Comparison of ENCODE assay signal across 10 cellular contexts in genomic region chr19:3274245-3275067, GRCh38. TPM values are rescaled to one million over a fixed set of nuclear protein-coding genes. Genes with fewer than 3 reads are reported as not detected.
A peak's percentile ranks its signal among the peaks of the same experiment; 100 is the strongest.
DNase-seq lines count a peak whose midpoint lies in the region; ATAC-seq, FAIRE-seq and TF ChIP-seq lines count a peak whose summit lies in the region.
"Had no signal": no experiment of that assay in that cellular context is flagged by ENCODE, and none has a peak within 500 bp of the region (broad histone marks: within the 10 kb centered on the region; RNA-seq: fewer than 3 reads in every experiment).

No MANE protein-coding gene starts in this region.

- peaks cover 13% of the 10 kb centered on the region for H3K4me1 ChIP-seq in Loucy (ENCODE audit: insufficient read depth, low read length, poor library complexity, severe bottlenecking)
- peaks cover 6% of the 10 kb centered on the region for H3K4me1 ChIP-seq in GM12878 (ENCODE audit: control insufficient read depth, insufficient read depth, low read length)
- peaks cover 8% of the 10 kb centered on the region for H3K4me1 ChIP-seq in neural progenitor cell
- peaks cover 0 to 17% (median 5%) of the 10 kb centered on the region in 4 donors for H3K4me1 ChIP-seq in Peyer's patch
- H3K4me1 ChIP-seq: pancreas had no signal

- no peak for FAIRE-seq in GM12878 (lab: Jason Lieb, UNC)
- FAIRE-seq: pancreas had no signal

- H3K27me3 ChIP-seq in Loucy (ENCODE audit: insufficient read depth, low read length, poor library complexity, severe bottlenecking) (no peaks in the 10 kb centered on the region), GM12878 (replicated peaks in 1 of 2; ENCODE audit: control insufficient read depth in 2 of 2, insufficient read depth in 2 of 2, low read length in 1 of 2) (no peaks in the 10 kb centered on the region), neural progenitor cell (peaks cover 11% of the 10 kb centered on the region), Peyer's patch (peaks cover 0 to 14% of the 10 kb centered on the region in 2 donors)
- H3K27me3 ChIP-seq: pancreas had no signal

- peaks cover 22% of the 10 kb centered on the region for H3K27me3 Mint-ChIP-seq in activated CD4-positive, alpha-beta T cell treated with anti-CD3 and anti-CD28 coated beads, Interleukin-2, amount 10 ng/mL, durations not matched to agents 24 days and 14 days
- H3K27me3 Mint-ChIP-seq in neural progenitor cell (ENCODE audit: insufficient read depth, low read depth): peaks cover 17% of the 10 kb centered on the region

- whole genome bisulfite sequencing in GM12878 (ENCODE audit: insufficient coverage, insufficient replicate concordance, low lambda C conversion rate, missing lambda C conversion rate): 87% methylated on average over 12 of the region's 12 CpGs

- H3K27ac ChIP-seq in GM12878 (ENCODE audit: control insufficient read depth, insufficient read depth): no peak overlapping the region
- H3K27ac ChIP-seq in neural progenitor cell: no peak overlapping the region
- no peak overlapping the region for H3K27ac ChIP-seq in Peyer's patch
- H3K27ac ChIP-seq: brain microvascular endothelial cell, pancreas had no signal

- intact Hi-C loops in activated CD4-positive, alpha-beta T cell treated with anti-CD3 and anti-CD28 coated beads, Interleukin-2, amount 10 ng/mL, durations not matched to agents 24 days and 14 days (cut with micrococcal nuclease): no loop called here
- intact Hi-C loops in GM12878 (cut with micrococcal nuclease; ENCODE audit: unreplicated experiment): no loop called here
- intact Hi-C loops in posterior cingulate gyrus (cut with DNase I): no loop called here

- H3K9ac ChIP-seq in Loucy (ENCODE audit: low read depth, low read length, poor library complexity, severe bottlenecking) (peak overlapping the region; percentile 66), GM12878 (ENCODE audit: control insufficient read depth, insufficient read depth, low read length) (no peak overlapping the region), neural progenitor cell (no peak overlapping the region)

- H2AFZ ChIP-seq in Loucy (ENCODE audit: low read length): 0 out of 2 replicates have a peak overlapping the region, but pooled peaks have one; percentile 99
- H2AFZ ChIP-seq in GM12878 (ENCODE audit: control insufficient read depth, low read depth, low read length): no peak overlapping the region
- H2AFZ ChIP-seq in neural progenitor cell (replicated peaks): no peak overlapping the region

- TF ChIP-seq CTCF in Loucy (conservative IDR thresholded peaks at IDR 0.05; ENCODE audit: low read length) (no peak), GM12878 (IDR thresholded peaks at IDR 0.05 in 2 of 3, conservative IDR thresholded peaks at IDR 0.05 in 1 of 3; ENCODE audit: control insufficient read depth in 2 of 3, extremely low read depth in 1 of 3, insufficient read depth in 1 of 3, low read depth in 3 of 3, low read length in 3 of 3) (no peak), neural progenitor cell (IDR thresholded peaks at IDR 0.05) (no peak), Peyer's patch (IDR thresholded peaks at IDR 0.05) (no peak)

- H4K20me1 ChIP-seq in Loucy (ENCODE audit: insufficient read depth, low read length, poor library complexity, severe bottlenecking): no peaks in the 10 kb centered on the region
- no peaks in the 10 kb centered on the region for H4K20me1 ChIP-seq in GM12878 (ENCODE audit: control insufficient read depth, insufficient read depth)
- peaks cover 48% of the 10 kb centered on the region for H4K20me1 ChIP-seq in neural progenitor cell (ENCODE audit: low read depth)

- POLR2A ChIA-PET in GM12878 (lab: Charles Lee): no interaction called here

- CTCF ChIA-PET in GM12878 (lab: Yijun Ruan, JAX): interaction anchor here (0.6 to 1.9 kb wide), 4 partner anchors 10 to 1334 kb away, joined by 3 to 10 read pairs (median 3); no protein-coding TSS in a partner anchor

- RAD21 ChIA-PET in GM12878 (lab: Charles Lee; ENCODE audit: unreplicated experiment): interaction anchor here (0.5 to 0.9 kb wide), 2 partner anchors 10 to 191 kb away, joined by 4 read pairs; no protein-coding TSS in a partner anchor

- H3K4me3 ChIP-seq in Loucy (ENCODE audit: low read length, poor library complexity, severe bottlenecking) (peak overlapping the region; percentile 80), GM12878 (no peak overlapping the region), neural progenitor cell (peak overlapping the region; percentile 58), Peyer's patch (no peak overlapping the region)

- no peaks in the 10 kb centered on the region for H3K36me3 Mint-ChIP-seq in activated CD4-positive, alpha-beta T cell treated with anti-CD3 and anti-CD28 coated beads, Interleukin-2, amount 10 ng/mL, durations not matched to agents 24 days and 14 days (ENCODE audit: low read depth)
- peaks cover 4% of the 10 kb centered on the region for H3K36me3 Mint-ChIP-seq in neural progenitor cell

- H3K79me2 ChIP-seq in Loucy (ENCODE audit: insufficient read depth, low read length) (no peaks in the 10 kb centered on the region), GM12878 (ENCODE audit: control insufficient read depth, insufficient read depth, low read length) (no peaks in the 10 kb centered on the region), neural progenitor cell (ENCODE audit: low read depth) (no peaks in the 10 kb centered on the region)

- peak overlapping the region; percentile 88 for H3K4me2 ChIP-seq in Loucy (ENCODE audit: low read depth, low read length, poor library complexity, severe bottlenecking)
- no peak overlapping the region for H3K4me2 ChIP-seq in GM12878 (ENCODE audit: control insufficient read depth, insufficient read depth)
- H3K4me2 ChIP-seq in neural progenitor cell: peak overlapping the region; percentile 76

- SMC1A ChIA-PET in GM12878 (lab: Charles Lee; ENCODE audit: uncharacterized antibody, unreplicated experiment): no interaction called here

- no peak for DNase-seq in activated CD4-positive, alpha-beta T cell treated with anti-CD3 and anti-CD28 coated beads, Interleukin-2, amount 10 ng/mL, durations not matched to agents 24 days and 14 days
- DNase-seq in activated CD4-positive, alpha-beta T cell treated with anti-CD3 and anti-CD28 coated beads for 4 hours: no peak
- DNase-seq in GM12878 (ENCODE audit: low read depth, low spot score) (no peak), neural progenitor cell (ENCODE audit: low spot score) (no peak), posterior cingulate gyrus (no peak), Peyer's patch (no peak), NCI-H446 treated with DMSO at 0.1 percent for 48 hours (lab: John Stamatoyannopoulos, UW) (no peak)

- no TSS peak for BruUV-seq in GM12878 (replicated peaks; lab: Mats Ljungman, UMichigan)

- peak overlapping the region; percentile 84 for H3K27ac Mint-ChIP-seq in activated CD4-positive, alpha-beta T cell treated with anti-CD3 and anti-CD28 coated beads, Interleukin-2, amount 10 ng/mL, durations not matched to agents 24 days and 14 days
- H3K27ac Mint-ChIP-seq in neural progenitor cell: peak overlapping the region; percentile 51

- H3F3A ChIP-seq in Loucy (ENCODE audit: low read depth) (no peaks in the 10 kb centered on the region), neural progenitor cell (ENCODE audit: low read depth) (peaks cover 21% of the 10 kb centered on the region)

- TF ChIP-seq EP300 in GM12878 (IDR thresholded peaks at IDR 0.05; ENCODE audit: borderline replicate concordance in 1 of 2, control insufficient read depth in 1 of 2, low read depth in 2 of 2, low read length in 2 of 2): no peak

- no peaks in the 10 kb centered on the region for H3K9me2 ChIP-seq in Loucy (replicated peaks; ENCODE audit: low read depth, low read length)

- no peak for ATAC-seq in GM12878

- H3K9me3 ChIP-seq in Loucy (ENCODE audit: insufficient read depth, low read depth, low read length): no peaks in the 10 kb centered on the region
- H3K9me3 ChIP-seq in GM12878 (replicated peaks; ENCODE audit: control insufficient read depth, insufficient read depth, low read length): no peaks in the 10 kb centered on the region; the same call in 2 of the 3 replicates
- no peaks in the 10 kb centered on the region for H3K9me3 ChIP-seq in neural progenitor cell (ENCODE audit: low read depth)
- peaks cover 0 to 5% (median 2%) of the 10 kb centered on the region in 4 donors for H3K9me3 ChIP-seq in Peyer's patch
- H3K9me3 ChIP-seq: pancreas had no signal

- H3K4me1 Mint-ChIP-seq in activated CD4-positive, alpha-beta T cell treated with anti-CD3 and anti-CD28 coated beads, Interleukin-2, amount 10 ng/mL, durations not matched to agents 24 days and 14 days: peaks cover 10% of the 10 kb centered on the region
- peaks cover 28% of the 10 kb centered on the region for H3K4me1 Mint-ChIP-seq in neural progenitor cell

- H3K4me3 Mint-ChIP-seq in activated CD4-positive, alpha-beta T cell treated with anti-CD3 and anti-CD28 coated beads, Interleukin-2, amount 10 ng/mL, durations not matched to agents 24 days and 14 days: peak overlapping the region; percentile 87
- peak overlapping the region; percentile 82 for H3K4me3 Mint-ChIP-seq in neural progenitor cell

- in situ Hi-C loops in GM12878 (cut with MboI): no loop called here

- TF ChIP-seq POLR2A in GM12878 (IDR thresholded peaks at IDR 0.05; ENCODE audit: low read depth, low read length) (no peak), Peyer's patch (IDR thresholded peaks at IDR 0.05) (no peak)

- H3K9me3 Mint-ChIP-seq in activated CD4-positive, alpha-beta T cell treated with anti-CD3 and anti-CD28 coated beads, Interleukin-2, amount 10 ng/mL, durations not matched to agents 24 days and 14 days: peaks cover 3% of the 10 kb centered on the region
- H3K9me3 Mint-ChIP-seq in neural progenitor cell: peaks cover 2% of the 10 kb centered on the region

- no peak for TF ChIP-seq RAD21 in GM12878 (IDR thresholded peaks at IDR 0.05; ENCODE audit: insufficient read depth, low read depth, low read length)

- no peaks in the 10 kb centered on the region for H3K36me3 ChIP-seq in Loucy (ENCODE audit: insufficient read depth, low read length)
- no peaks in the 10 kb centered on the region for H3K36me3 ChIP-seq in GM12878 (ENCODE audit: control insufficient read depth in 2 of 2, insufficient read depth in 2 of 2, low read length in 1 of 2)
- H3K36me3 ChIP-seq in neural progenitor cell: no peaks in the 10 kb centered on the region
- no peaks in the 10 kb centered on the region for H3K36me3 ChIP-seq in Peyer's patch
- H3K36me3 ChIP-seq: brain microvascular endothelial cell, pancreas had no signal

RNA-seq across cellular contexts. Expression of gene CELF5, which starts 50.0 kb away (rescaled TPM):
- 0.12 and 0.19 TPM in 2 replicates for total RNA-seq in activated CD4-positive, alpha-beta T cell treated with anti-CD3 and anti-CD28 coated beads, Interleukin-2, amount 10 ng/mL, durations not matched to agents 24 days and 14 days
- total RNA-seq in GM12878 (2013; cell fraction: nucleolus; rRNA removed): not detected in 2 replicates
- total RNA-seq in GM12878 (2014; rRNA removed): not detected in 2 replicates
- total RNA-seq in GM12878 (2014; rRNA removed; fragmentation: Illumina TruSeq; extraction: Trizol): not detected in 2 replicates
- not detected in 2 replicates for total RNA-seq in GM12878 (2021)
- polyA plus RNA-seq in GM12878 (2011; ENCODE audit: low read depth): not detected
- 0.01 and 0.04 TPM in 2 replicates for polyA plus RNA-seq in GM12878 (2011; rRNA removed)
- polyA plus RNA-seq in GM12878 (2011; cell fraction: cytosol; rRNA removed): not detected in 2 replicates
- 0.16 and 0.51 TPM in 2 replicates for polyA plus RNA-seq in GM12878 (2011; cell fraction: nucleus; rRNA removed)
- 0.07 TPM in 1 of 2 replicates, not detected in the other for polyA plus RNA-seq in GM12878 (2012)
- not detected in 2 replicates for polyA plus RNA-seq in GM12878 (2014; fragmentation: Illumina TruSeq; extraction: Trizol)
- not detected for polyA plus RNA-seq in GM12878 (2014; fragmentation: Nextera tagmentation; extraction: Ambion mirVana)
- polyA plus RNA-seq in GM12878 (2014; rRNA removed): 0.01 and 0.16 TPM in 2 replicates
- polyA plus RNA-seq in GM12878 (2016; fragmentation: Nextera tagmentation; extraction: Ambion mirVana): not detected
- 0.21 TPM in 1 of 2 replicates, not detected in the other for polyA minus RNA-seq in GM12878 (2011; rRNA and poly(A)+ RNA removed)
- polyA minus RNA-seq in GM12878 (2011; cell fraction: cytosol; rRNA and poly(A)+ RNA removed): not detected in 2 replicates
- 0.38 TPM in 1 of 2 replicates, not detected in the other for polyA minus RNA-seq in GM12878 (2011; cell fraction: nucleus; rRNA and poly(A)+ RNA removed)
- 7.9 and 16.1 TPM in 2 replicates for total RNA-seq in neural progenitor cell (ENCODE audit: low replicate concordance)
- total RNA-seq in Peyer's patch: not detected

Comparison
In these comparisons a context has a peak if more than half of its experiments do, and no peak if none do; other contexts are left out.
1. H3K4me3 ChIP-seq: peak in Loucy (single experiment) and neural progenitor cell (single experiment); none in GM12878 (single experiment) and Peyer's patch (0 of 4).